In genomic region chr2:215360596-215360995, GRCh38 we compare ENCODE assay signal across 24 cellular contexts.
"Had no signal": no experiment of that assay in that cellular context is flagged by ENCODE, and none has a peak within 500 bp of the region (broad histone marks: within the 10 kb centered on the region; RNA-seq: fewer than 3 reads in every experiment).

No MANE protein-coding gene starts in this region.

- ATAC-seq: activated naive CD8-positive, alpha-beta T cell treated with anti-CD3 and anti-CD28 coated beads, Interleukin-2, amount 50 U/mL, for 24 hours; activated T-cell treated with anti-CD3 and anti-CD28 coated beads, Interleukin-2, amount 50 U/mL, for 4 hours; activated T-helper 17 cell treated with anti-CD3 and anti-CD28 coated beads, Interleukin-2, amount 50 U/mL, for 72 hours; body of pancreas; psoas muscle; stimulated activated naive B cell treated with anti-CD40 and anti-IgM and Interleukin-4, amounts not matched to agents 10 μg/mL and 1 μg/mL and 100 μg/mL, for 72 hours; T-helper 17 cell; upper lobe of right lung had no signal

- H3K4me3 Mint-ChIP-seq: activated CD4-positive, alpha-beta memory T cell treated with anti-CD3 and anti-CD28 coated beads, Interleukin-2, amount 10 ng/mL, durations not matched to agents 7 days and 5 days; activated CD4-positive, alpha-beta T cell treated with anti-CD3 and anti-CD28 coated beads, Interleukin-2, amount 10 ng/mL, durations not matched to agents 7 days and 5 days; activated naive CD4-positive, alpha-beta T cell treated with anti-CD3 and anti-CD28 coated beads, Interleukin-2, amount 50 U/mL, for 24 hours; activated naive CD8-positive, alpha-beta T cell treated with anti-CD3 and anti-CD28 coated beads, Interleukin-2, amount 50 U/mL, for 24 hours; activated T-cell treated with anti-CD3 and anti-CD28 coated beads, Interleukin-2, amount 50 U/mL, for 4 hours; activated T-helper 17 cell treated with anti-CD3 and anti-CD28 coated beads, Interleukin-2, amount 50 U/mL, for 72 hours; mesothelial cell of epicardium; naive B cell; nephron progenitor cell; stimulated activated naive B cell treated with anti-CD40 and anti-IgM and Interleukin-4, amounts not matched to agents 10 μg/mL and 1 μg/mL and 100 μg/mL, for 72 hours; T-helper 17 cell had no signal

- H3K27ac Mint-ChIP-seq: activated CD4-positive, alpha-beta memory T cell treated with anti-CD3 and anti-CD28 coated beads, Interleukin-2, amount 10 ng/mL, durations not matched to agents 7 days and 5 days; activated CD4-positive, alpha-beta T cell treated with anti-CD3 and anti-CD28 coated beads, Interleukin-2, amount 10 ng/mL, durations not matched to agents 7 days and 5 days; activated naive CD4-positive, alpha-beta T cell treated with anti-CD3 and anti-CD28 coated beads, Interleukin-2, amount 50 U/mL, for 24 hours; activated naive CD8-positive, alpha-beta T cell treated with anti-CD3 and anti-CD28 coated beads, Interleukin-2, amount 50 U/mL, for 24 hours; activated T-helper 17 cell treated with anti-CD3 and anti-CD28 coated beads, Interleukin-2, amount 50 U/mL, for 72 hours; nephron progenitor cell; stimulated activated naive B cell treated with anti-CD40 and anti-IgM and Interleukin-4, amounts not matched to agents 10 μg/mL and 1 μg/mL and 100 μg/mL, for 72 hours; T-helper 17 cell had no signal

- H3K9me3 Mint-ChIP-seq: activated CD4-positive, alpha-beta memory T cell treated with anti-CD3 and anti-CD28 coated beads, Interleukin-2, amount 10 ng/mL, durations not matched to agents 7 days and 5 days; activated CD4-positive, alpha-beta T cell treated with anti-CD3 and anti-CD28 coated beads, Interleukin-2, amount 10 ng/mL, durations not matched to agents 7 days and 5 days; activated naive CD4-positive, alpha-beta T cell treated with anti-CD3 and anti-CD28 coated beads, Interleukin-2, amount 50 U/mL, for 24 hours; activated T-cell treated with anti-CD3 and anti-CD28 coated beads, Interleukin-2, amount 50 U/mL, for 4 hours; activated T-helper 17 cell treated with anti-CD3 and anti-CD28 coated beads, Interleukin-2, amount 50 U/mL, for 72 hours; mesothelial cell of epicardium; nephron progenitor cell; stimulated activated naive B cell treated with anti-CD40 and anti-IgM and Interleukin-4, amounts not matched to agents 10 μg/mL and 1 μg/mL and 100 μg/mL, for 72 hours had no signal

- H3K27me3 Mint-ChIP-seq: activated CD4-positive, alpha-beta memory T cell treated with anti-CD3 and anti-CD28 coated beads, Interleukin-2, amount 10 ng/mL, durations not matched to agents 7 days and 5 days; activated CD4-positive, alpha-beta T cell treated with anti-CD3 and anti-CD28 coated beads, Interleukin-2, amount 10 ng/mL, durations not matched to agents 7 days and 5 days; activated naive CD4-positive, alpha-beta T cell treated with anti-CD3 and anti-CD28 coated beads, Interleukin-2, amount 50 U/mL, for 24 hours; activated naive CD8-positive, alpha-beta T cell treated with anti-CD3 and anti-CD28 coated beads, Interleukin-2, amount 50 U/mL, for 24 hours; activated T-helper 17 cell treated with anti-CD3 and anti-CD28 coated beads, Interleukin-2, amount 50 U/mL, for 72 hours; naive B cell; stimulated activated naive B cell treated with anti-CD40 and anti-IgM and Interleukin-4, amounts not matched to agents 10 μg/mL and 1 μg/mL and 100 μg/mL, for 72 hours; T-helper 17 cell had no signal

- H3K4me1 Mint-ChIP-seq: activated CD4-positive, alpha-beta memory T cell treated with anti-CD3 and anti-CD28 coated beads, Interleukin-2, amount 10 ng/mL, durations not matched to agents 7 days and 5 days; activated CD4-positive, alpha-beta T cell treated with anti-CD3 and anti-CD28 coated beads, Interleukin-2, amount 10 ng/mL, durations not matched to agents 7 days and 5 days; activated naive CD4-positive, alpha-beta T cell treated with anti-CD3 and anti-CD28 coated beads, Interleukin-2, amount 50 U/mL, for 24 hours; activated naive CD8-positive, alpha-beta T cell treated with anti-CD3 and anti-CD28 coated beads, Interleukin-2, amount 50 U/mL, for 24 hours; activated T-helper 17 cell treated with anti-CD3 and anti-CD28 coated beads, Interleukin-2, amount 50 U/mL, for 72 hours; nephron progenitor cell; T-helper 17 cell had no signal

- DNase-seq: activated CD4-positive, alpha-beta memory T cell treated with anti-CD3 and anti-CD28 coated beads, Interleukin-2, amount 10 ng/mL, durations not matched to agents 7 days and 5 days; activated CD4-positive, alpha-beta T cell treated with anti-CD3 and anti-CD28 coated beads, Interleukin-2, amount 10 ng/mL, durations not matched to agents 7 days and 5 days; activated CD4-positive, CD25-positive, alpha-beta regulatory T cell treated with anti-CD3 and anti-CD28 coated beads, Interleukin-2, amount 50 U/mL, for 72 hours; activated naive CD8-positive, alpha-beta T cell treated with anti-CD3 and anti-CD28 coated beads, Interleukin-2, amount 50 U/mL, for 24 hours; activated T-cell treated with anti-CD3 and anti-CD28 coated beads, Interleukin-2, amount 50 U/mL, for 4 hours; body of pancreas; cerebellar nuclear complex; left ventricle myocardium inferior; mammary epithelial cell; naive B cell; nephron progenitor cell; ovary; psoas muscle; stimulated activated CD4-positive, alpha-beta T cell treated with anti-CD3 and anti-CD28 coated beads, Interleukin-15, amount 100 ng/mL, for 24 hours; stimulated activated CD4-positive, alpha-beta T cell treated with anti-CD3 and anti-CD28 coated beads, Interleukin-2, amount 100 ng/mL, for 24 hours; stimulated activated naive B cell treated with anti-CD40 and anti-IgM and Interleukin-4, amounts not matched to agents 10 μg/mL and 1 μg/mL and 100 μg/mL, for 72 hours; stomach; T-helper 17 cell; thyroid gland; upper lobe of right lung had no signal

- H3K4me3 ChIP-seq: body of pancreas, cardiac muscle cell, left ventricle myocardium inferior, ovary, psoas muscle, stomach, thyroid gland, upper lobe of right lung had no signal
